1 cellular context compared by ENCODE assay signal in genomic region chr1:3320246-3321152, GRCh38.
TF ChIP-seq lines count a peak whose summit lies in the region.

No MANE protein-coding gene starts in this region.

TF ChIP-seq in HepG2, 621 proteins besides CTCF, POLR2A, EP300 and RAD21 (continued from another document and continues in another):
- TF ChIP-seq, protein P1, sequence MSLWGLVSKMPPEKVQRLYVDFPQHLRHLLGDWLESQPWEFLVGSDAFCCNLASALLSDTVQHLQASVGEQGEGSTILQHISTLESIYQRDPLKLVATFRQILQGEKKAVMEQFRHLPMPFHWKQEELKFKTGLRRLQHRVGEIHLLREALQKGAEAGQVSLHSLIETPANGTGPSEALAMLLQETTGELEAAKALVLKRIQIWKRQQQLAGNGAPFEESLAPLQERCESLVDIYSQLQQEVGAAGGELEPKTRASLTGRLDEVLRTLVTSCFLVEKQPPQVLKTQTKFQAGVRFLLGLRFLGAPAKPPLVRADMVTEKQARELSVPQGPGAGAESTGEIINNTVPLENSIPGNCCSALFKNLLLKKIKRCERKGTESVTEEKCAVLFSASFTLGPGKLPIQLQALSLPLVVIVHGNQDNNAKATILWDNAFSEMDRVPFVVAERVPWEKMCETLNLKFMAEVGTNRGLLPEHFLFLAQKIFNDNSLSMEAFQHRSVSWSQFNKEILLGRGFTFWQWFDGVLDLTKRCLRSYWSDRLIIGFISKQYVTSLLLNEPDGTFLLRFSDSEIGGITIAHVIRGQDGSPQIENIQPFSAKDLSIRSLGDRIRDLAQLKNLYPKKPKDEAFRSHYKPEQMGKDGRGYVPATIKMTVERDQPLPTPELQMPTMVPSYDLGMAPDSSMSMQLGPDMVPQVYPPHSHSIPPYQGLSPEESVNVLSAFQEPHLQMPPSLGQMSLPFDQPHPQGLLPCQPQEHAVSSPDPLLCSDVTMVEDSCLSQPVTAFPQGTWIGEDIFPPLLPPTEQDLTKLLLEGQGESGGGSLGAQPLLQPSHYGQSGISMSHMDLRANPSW (CRISPR knock-in tag; IDR thresholded peaks at IDR 0.05; ENCODE audit: borderline replicate concordance) = 0 out of 2 replicates have a peak, but pooled peaks have one; percentile 10
- TF ChIP-seq, protein P2, sequence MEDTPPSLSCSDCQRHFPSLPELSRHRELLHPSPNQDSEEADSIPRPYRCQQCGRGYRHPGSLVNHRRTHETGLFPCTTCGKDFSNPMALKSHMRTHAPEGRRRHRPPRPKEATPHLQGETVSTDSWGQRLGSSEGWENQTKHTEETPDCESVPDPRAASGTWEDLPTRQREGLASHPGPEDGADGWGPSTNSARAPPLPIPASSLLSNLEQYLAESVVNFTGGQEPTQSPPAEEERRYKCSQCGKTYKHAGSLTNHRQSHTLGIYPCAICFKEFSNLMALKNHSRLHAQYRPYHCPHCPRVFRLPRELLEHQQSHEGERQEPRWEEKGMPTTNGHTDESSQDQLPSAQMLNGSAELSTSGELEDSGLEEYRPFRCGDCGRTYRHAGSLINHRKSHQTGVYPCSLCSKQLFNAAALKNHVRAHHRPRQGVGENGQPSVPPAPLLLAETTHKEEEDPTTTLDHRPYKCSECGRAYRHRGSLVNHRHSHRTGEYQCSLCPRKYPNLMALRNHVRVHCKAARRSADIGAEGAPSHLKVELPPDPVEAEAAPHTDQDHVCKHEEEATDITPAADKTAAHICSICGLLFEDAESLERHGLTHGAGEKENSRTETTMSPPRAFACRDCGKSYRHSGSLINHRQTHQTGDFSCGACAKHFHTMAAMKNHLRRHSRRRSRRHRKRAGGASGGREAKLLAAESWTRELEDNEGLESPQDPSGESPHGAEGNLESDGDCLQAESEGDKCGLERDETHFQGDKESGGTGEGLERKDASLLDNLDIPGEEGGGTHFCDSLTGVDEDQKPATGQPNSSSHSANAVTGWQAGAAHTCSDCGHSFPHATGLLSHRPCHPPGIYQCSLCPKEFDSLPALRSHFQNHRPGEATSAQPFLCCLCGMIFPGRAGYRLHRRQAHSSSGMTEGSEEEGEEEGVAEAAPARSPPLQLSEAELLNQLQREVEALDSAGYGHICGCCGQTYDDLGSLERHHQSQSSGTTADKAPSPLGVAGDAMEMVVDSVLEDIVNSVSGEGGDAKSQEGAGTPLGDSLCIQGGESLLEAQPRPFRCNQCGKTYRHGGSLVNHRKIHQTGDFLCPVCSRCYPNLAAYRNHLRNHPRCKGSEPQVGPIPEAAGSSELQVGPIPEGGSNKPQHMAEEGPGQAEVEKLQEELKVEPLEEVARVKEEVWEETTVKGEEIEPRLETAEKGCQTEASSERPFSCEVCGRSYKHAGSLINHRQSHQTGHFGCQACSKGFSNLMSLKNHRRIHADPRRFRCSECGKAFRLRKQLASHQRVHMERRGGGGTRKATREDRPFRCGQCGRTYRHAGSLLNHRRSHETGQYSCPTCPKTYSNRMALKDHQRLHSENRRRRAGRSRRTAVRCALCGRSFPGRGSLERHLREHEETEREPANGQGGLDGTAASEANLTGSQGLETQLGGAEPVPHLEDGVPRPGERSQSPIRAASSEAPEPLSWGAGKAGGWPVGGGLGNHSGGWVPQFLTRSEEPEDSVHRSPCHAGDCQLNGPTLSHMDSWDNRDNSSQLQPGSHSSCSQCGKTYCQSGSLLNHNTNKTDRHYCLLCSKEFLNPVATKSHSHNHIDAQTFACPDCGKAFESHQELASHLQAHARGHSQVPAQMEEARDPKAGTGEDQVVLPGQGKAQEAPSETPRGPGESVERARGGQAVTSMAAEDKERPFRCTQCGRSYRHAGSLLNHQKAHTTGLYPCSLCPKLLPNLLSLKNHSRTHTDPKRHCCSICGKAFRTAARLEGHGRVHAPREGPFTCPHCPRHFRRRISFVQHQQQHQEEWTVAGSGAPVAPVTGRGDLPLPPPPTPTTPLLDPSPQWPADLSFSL (CRISPR knock-in tag; IDR thresholded peaks at IDR 0.05) = peak; percentile 73
- TF ChIP-seq HOXA9 (CRISPR knock-in tag; IDR thresholded peaks at IDR 0.05; ENCODE audit: borderline replicate concordance) (no peak), TBX2 (CRISPR knock-in tag; IDR thresholded peaks at IDR 0.05; ENCODE audit: borderline replicate concordance) (peak; percentile 96), FOXP1 (IDR thresholded peaks at IDR 0.05) (no peak), FOXP1 (CRISPR knock-in tag; IDR thresholded peaks at IDR 0.05) (peak; percentile 90), ETS1 (CRISPR knock-in tag; IDR thresholded peaks at IDR 0.05) (0 out of 2 replicates have a peak, but pooled peaks have one; percentile 39), ZNF143 (CRISPR knock-in tag; IDR thresholded peaks at IDR 0.05) (peak; percentile 69), ZSCAN9 (CRISPR knock-in tag; IDR thresholded peaks at IDR 0.05; ENCODE audit: borderline replicate concordance) (peak; percentile 75; the same call in 1 of the 2 replicates), MIXL1 (CRISPR knock-in tag; IDR thresholded peaks at IDR 0.05) (peak; percentile 87; the same call in 1 of the 2 replicates), ASH2L (IDR thresholded peaks at IDR 0.05; ENCODE audit: insufficient read length, low read depth, low read length) (peak; percentile 88), ZNF510 (CRISPR knock-in tag; IDR thresholded peaks at IDR 0.05; ENCODE audit: low read depth) (peak; percentile 22; the same call in 1 of the 2 replicates), GATA4 (IDR thresholded peaks at IDR 0.05; ENCODE audit: borderline replicate concordance, low read depth) (peak; percentile 99), ZNF205 (CRISPR knock-in tag; IDR thresholded peaks at IDR 0.05) (peak; percentile 91), TBX3 (IDR thresholded peaks at IDR 0.05; ENCODE audit: borderline replicate concordance) (peak; percentile 33; the same call in 1 of the 2 replicates), THAP9 (CRISPR knock-in tag; IDR thresholded peaks at IDR 0.05; ENCODE audit: borderline replicate concordance) (peak; percentile 73; the same call in 1 of the 2 replicates), ZNF619 (CRISPR knock-in tag; IDR thresholded peaks at IDR 0.05) (peak; percentile 51; the same call in 1 of the 2 replicates), ZBTB1 (CRISPR knock-in tag; IDR thresholded peaks at IDR 0.05; ENCODE audit: borderline replicate concordance) (peak; percentile 51; the same call in 1 of the 2 replicates), ZNF609 (CRISPR knock-in tag; IDR thresholded peaks at IDR 0.05; ENCODE audit: borderline replicate concordance) (peak; percentile 98), ZNF562 (CRISPR knock-in tag; IDR thresholded peaks at IDR 0.05; ENCODE audit: borderline replicate concordance) (no peak), HMG20B (CRISPR knock-in tag; conservative IDR thresholded peaks at IDR 0.05) (peak; percentile 87), HES4 (CRISPR knock-in tag; IDR thresholded peaks at IDR 0.05; ENCODE audit: borderline replicate concordance) (peak; percentile 91), ONECUT2 (CRISPR knock-in tag; IDR thresholded peaks at IDR 0.05) (peak; percentile 100), BRF2 (CRISPR knock-in tag; IDR thresholded peaks at IDR 0.05) (peak; percentile 43; the same call in 1 of the 2 replicates)
- TF ChIP-seq, protein P3, sequence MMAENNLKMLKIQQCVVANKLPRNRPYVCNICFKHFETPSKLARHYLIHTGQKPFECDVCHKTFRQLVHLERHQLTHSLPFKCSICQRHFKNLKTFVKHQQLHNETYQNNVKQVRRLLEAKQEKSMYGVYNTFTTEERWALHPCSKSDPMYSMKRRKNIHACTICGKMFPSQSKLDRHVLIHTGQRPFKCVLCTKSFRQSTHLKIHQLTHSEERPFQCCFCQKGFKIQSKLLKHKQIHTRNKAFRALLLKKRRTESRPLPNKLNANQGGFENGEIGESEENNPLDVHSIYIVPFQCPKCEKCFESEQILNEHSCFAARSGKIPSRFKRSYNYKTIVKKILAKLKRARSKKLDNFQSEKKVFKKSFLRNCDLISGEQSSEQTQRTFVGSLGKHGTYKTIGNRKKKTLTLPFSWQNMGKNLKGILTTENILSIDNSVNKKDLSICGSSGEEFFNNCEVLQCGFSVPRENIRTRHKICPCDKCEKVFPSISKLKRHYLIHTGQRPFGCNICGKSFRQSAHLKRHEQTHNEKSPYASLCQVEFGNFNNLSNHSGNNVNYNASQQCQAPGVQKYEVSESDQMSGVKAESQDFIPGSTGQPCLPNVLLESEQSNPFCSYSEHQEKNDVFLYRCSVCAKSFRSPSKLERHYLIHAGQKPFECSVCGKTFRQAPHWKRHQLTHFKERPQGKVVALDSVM (CRISPR knock-in tag; IDR thresholded peaks at IDR 0.05) = peak; percentile 78
- TF ChIP-seq, protein P4, sequence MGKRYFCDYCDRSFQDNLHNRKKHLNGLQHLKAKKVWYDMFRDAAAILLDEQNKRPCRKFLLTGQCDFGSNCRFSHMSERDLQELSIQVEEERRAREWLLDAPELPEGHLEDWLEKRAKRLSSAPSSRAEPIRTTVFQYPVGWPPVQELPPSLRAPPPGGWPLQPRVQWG (CRISPR knock-in tag; IDR thresholded peaks at IDR 0.05; ENCODE audit: borderline replicate concordance, low read depth) = no peak
- TF ChIP-seq, protein P5, sequence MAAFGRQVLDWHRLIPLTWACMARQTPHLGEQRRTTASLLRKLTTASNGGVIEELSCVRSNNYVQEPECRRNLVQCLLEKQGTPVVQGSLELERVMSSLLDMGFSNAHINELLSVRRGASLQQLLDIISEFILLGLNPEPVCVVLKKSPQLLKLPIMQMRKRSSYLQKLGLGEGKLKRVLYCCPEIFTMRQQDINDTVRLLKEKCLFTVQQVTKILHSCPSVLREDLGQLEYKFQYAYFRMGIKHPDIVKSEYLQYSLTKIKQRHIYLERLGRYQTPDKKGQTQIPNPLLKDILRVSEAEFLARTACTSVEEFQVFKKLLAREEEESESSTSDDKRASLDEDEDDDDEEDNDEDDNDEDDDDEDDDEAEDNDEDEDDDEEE (CRISPR knock-in tag; IDR thresholded peaks at IDR 0.05) = 0 out of 2 replicates have a peak, but pooled peaks have one; percentile 63
